In the genomic region with DNA sequence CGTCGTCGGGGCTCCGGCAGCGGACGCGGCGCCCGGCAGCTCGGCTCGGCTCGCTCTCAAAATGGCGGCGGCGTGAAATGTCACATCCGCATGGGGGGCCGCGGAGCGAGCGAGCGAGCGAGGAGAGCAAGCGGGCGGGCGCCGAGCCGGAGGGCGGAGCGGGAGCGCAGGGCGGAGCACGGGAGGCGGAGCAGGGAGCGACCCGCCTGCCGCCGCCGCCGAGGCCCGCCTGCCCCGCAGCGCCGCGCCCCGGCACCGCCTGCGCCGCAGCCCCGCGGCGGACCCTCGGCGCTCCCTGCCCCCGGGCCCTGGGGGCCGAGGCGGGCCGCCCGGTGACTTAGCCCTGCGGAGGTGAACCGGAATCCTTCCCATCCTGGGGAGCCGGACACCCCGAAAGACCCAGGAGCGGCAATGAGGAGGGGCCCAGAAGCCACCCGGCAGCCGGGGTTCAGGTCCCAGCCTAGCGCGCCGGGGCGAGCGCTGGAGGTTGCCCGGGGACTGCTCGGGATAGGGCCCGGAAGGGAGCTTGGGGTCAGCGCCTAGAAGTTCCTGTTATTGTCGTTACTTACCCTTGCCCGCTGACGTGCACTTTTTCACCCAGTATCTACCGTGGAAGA, we compare ENCODE assay signal across 8 cellular contexts. TPM values are rescaled to one million over a fixed set of nuclear protein-coding genes. Genes with fewer than 3 reads are reported as not detected.
DNase-seq lines count a peak whose midpoint lies in the region; ATAC-seq and TF ChIP-seq lines count a peak whose summit lies in the region.

A gene (minus strand): TSS at position 82 of the 617 bp plus-strand sequence. CDS start 621 bp downstream, outside the sequence.

- ATAC-seq in GM21360 (IDR thresholded peaks at IDR 0.05; ENCODE audit: unreplicated experiment), result peak; percentile 72
- peak; percentile 93 for ATAC-seq in activated CD8-positive, alpha-beta memory T cell treated with anti-CD3 and anti-CD28 coated beads, Interleukin-2, amount 10 ng/mL, durations not matched to agents 7 days and 5 days

- WGBS in endodermal cell (ENCODE audit: insufficient coverage in 1 of 2, insufficient read length in 1 of 2), 2 experiments, result 2 to 7% methylated on average over 28 to 78 of the region's 78 CpGs

- H3K36me3 ChIP-seq in endodermal cell (ENCODE audit: control insufficient read depth, insufficient read depth, low read length), result no peaks in the 10 kb centered on the region

- peak; percentile 92 for DNase-seq in COLO829 (ENCODE audit: low spot score)
- peak; percentile 86 for DNase-seq in HT-29 (ENCODE audit: low spot score)
- DNase-seq in NOMO-1 treated with dmso at 0.1 percent for 144 hours (lab: John Stamatoyannopoulos, UW; ENCODE audit: unreplicated experiment), result peak; percentile 79
- DNase-seq in activated CD8-positive, alpha-beta memory T cell treated with anti-CD3 and anti-CD28 coated beads, Interleukin-2, amount 10 ng/mL, durations not matched to agents 7 days and 5 days, result peak; percentile 95
- peak; percentile 94 for DNase-seq in endodermal cell
- peak; percentile 86 to 91 for DNase-seq in mesothelial cell of epicardium (ENCODE audit: low spot score in 2 of 2, unreplicated experiment in 2 of 2)
- peak; percentile 86 to 90 for DNase-seq in stimulated activated CD8-positive, alpha-beta memory T cell treated with anti-CD3 and anti-CD28 coated beads, Interleukin-15, amount 100 ng/mL, for 48 hours (ENCODE audit: low read depth in 2 of 2)

- H3K27me3 Mint-ChIP-seq in activated CD8-positive, alpha-beta memory T cell treated with anti-CD3 and anti-CD28 coated beads, Interleukin-2, amount 10 ng/mL, durations not matched to agents 7 days and 5 days, result peaks cover 10% of the 10 kb centered on the region
- peaks cover 10% of the 10 kb centered on the region for H3K27me3 Mint-ChIP-seq in endodermal cell (ENCODE audit: insufficient read depth)
- H3K27me3 Mint-ChIP-seq in mesothelial cell of epicardium (ENCODE audit: low read depth), result no peaks in the 10 kb centered on the region

- peaks cover 12% of the 10 kb centered on the region for H3K4me1 ChIP-seq in endodermal cell (ENCODE audit: control insufficient read depth, insufficient read depth, low read length)

- H3K27ac ChIP-seq in endodermal cell (ENCODE audit: low read depth, low read length), result no peak within 1 kb of the TSS

- H3K27me3 ChIP-seq in endodermal cell (ENCODE audit: control insufficient read depth, insufficient read depth, low read length, poor library complexity, severe bottlenecking), result no peaks in the 10 kb centered on the region

- peak within 1 kb of the TSS; percentile 99 for H3K4me3 ChIP-seq in endodermal cell (ENCODE audit: low read length)

- peak within 1 kb of the TSS; percentile 76 for H3K27ac Mint-ChIP-seq in activated CD8-positive, alpha-beta memory T cell treated with anti-CD3 and anti-CD28 coated beads, Interleukin-2, amount 10 ng/mL, durations not matched to agents 7 days and 5 days
- no peak within 1 kb of the TSS for H3K27ac Mint-ChIP-seq in endodermal cell
- peak within 1 kb of the TSS; percentile 87 for H3K27ac Mint-ChIP-seq in mesothelial cell of epicardium

- peak within 1 kb of the TSS; percentile 85 for H3K4me3 Mint-ChIP-seq in activated CD8-positive, alpha-beta memory T cell treated with anti-CD3 and anti-CD28 coated beads, Interleukin-2, amount 10 ng/mL, durations not matched to agents 7 days and 5 days
- H3K4me3 Mint-ChIP-seq in endodermal cell, result peak within 1 kb of the TSS; percentile 84
- H3K4me3 Mint-ChIP-seq in mesothelial cell of epicardium, result peak within 1 kb of the TSS; percentile 84

- no peaks in the 10 kb centered on the region for H3K9me3 Mint-ChIP-seq in activated CD8-positive, alpha-beta memory T cell treated with anti-CD3 and anti-CD28 coated beads, Interleukin-2, amount 10 ng/mL, durations not matched to agents 7 days and 5 days (ENCODE audit: low read depth)
- H3K9me3 Mint-ChIP-seq in endodermal cell (no peaks in the 10 kb centered on the region), mesothelial cell of epicardium (no peaks in the 10 kb centered on the region)

- CTCF ChIA-PET in activated CD8-positive, alpha-beta memory T cell treated with anti-CD3 and anti-CD28 coated beads, Interleukin-2, amount 10 ng/mL, durations not matched to agents 7 days and 5 days (lab: Charles Lee), result interaction anchor here (1.2 kb wide), 2 partner anchors 16 to 45 kb away, joined by 3 read pairs; no protein-coding TSS in a partner anchor

- H3K36me3 Mint-ChIP-seq in activated CD8-positive, alpha-beta memory T cell treated with anti-CD3 and anti-CD28 coated beads, Interleukin-2, amount 10 ng/mL, durations not matched to agents 7 days and 5 days, result peaks cover 11% of the 10 kb centered on the region
- H3K36me3 Mint-ChIP-seq in endodermal cell (ENCODE audit: low read depth), result no peaks in the 10 kb centered on the region
- H3K36me3 Mint-ChIP-seq in mesothelial cell of epicardium, result no peaks in the 10 kb centered on the region

- peak within 1 kb of the TSS; percentile 80 for H3K9ac ChIP-seq in endodermal cell (ENCODE audit: extremely low read depth, low read length, poor library complexity, severe bottlenecking)

- TF ChIP-seq CTCF in endodermal cell (conservative IDR thresholded peaks at IDR 0.05) (no peak), mesothelial cell of epicardium (IDR thresholded peaks at IDR 0.05; ENCODE audit: unreplicated experiment) (no peak)

- H3K9me3 ChIP-seq in endodermal cell (ENCODE audit: control insufficient read depth, low read length), result no peaks in the 10 kb centered on the region

- H3K4me1 Mint-ChIP-seq in activated CD8-positive, alpha-beta memory T cell treated with anti-CD3 and anti-CD28 coated beads, Interleukin-2, amount 10 ng/mL, durations not matched to agents 7 days and 5 days, result peaks cover 37% of the 10 kb centered on the region
- H3K4me1 Mint-ChIP-seq in endodermal cell, result peaks cover 44% of the 10 kb centered on the region
- peaks cover 43% of the 10 kb centered on the region for H3K4me1 Mint-ChIP-seq in mesothelial cell of epicardium

RNA-seq across cellular contexts. Expression of the gene that starts here (rescaled TPM):
- 45.8 and 64.7 TPM in 2 replicates for total RNA-seq in HT-29 (2014; rRNA removed; shearing (Covaris generic))
- total RNA-seq in activated CD8-positive, alpha-beta memory T cell treated with anti-CD3 and anti-CD28 coated beads, Interleukin-2, amount 10 ng/mL, durations not matched to agents 7 days and 5 days, result 100 to 1,000 TPM; 159 to 179 TPM
- total RNA-seq in endodermal cell (100 to 1,000 TPM; 114 to 140 TPM), mesothelial cell of epicardium (135 to 139 TPM (median 136 TPM) in 3 replicates)
- polyA plus RNA-seq in endodermal cell (2013, experiment 1 of 2), result 101 TPM
- 95.6 TPM for polyA plus RNA-seq in endodermal cell (2013, experiment 2 of 2)
